Comparison of ENCODE assay signal across 1 cellular context in genomic region chr2:134371041-134371440, GRCh38.
TF ChIP-seq lines count a peak whose summit lies in the region.

No MANE protein-coding gene starts in this region.

TF ChIP-seq in IMR-90, 13 proteins besides CTCF, POLR2A, EP300 and RAD21:
- TF ChIP-seq BHLHE40 (IDR thresholded peaks at IDR 0.05; ENCODE audit: low read depth, low read length) (no peak), MAFK (IDR thresholded peaks at IDR 0.05; ENCODE audit: low read depth, low read length) (no peak), MAZ (IDR thresholded peaks at IDR 0.05; ENCODE audit: borderline replicate concordance, low read depth, low read length) (no peak), CHD1 (IDR thresholded peaks at IDR 0.05; ENCODE audit: low read depth, low read length) (no peak), RFX5 (IDR thresholded peaks at IDR 0.05; ENCODE audit: low read depth, low read length) (no peak), MXI1 (IDR thresholded peaks at IDR 0.05; ENCODE audit: borderline replicate concordance, low read depth, low read length) (no peak), FOS (IDR thresholded peaks at IDR 0.05; ENCODE audit: low read depth, low read length) (no peak), ELK1 (IDR thresholded peaks at IDR 0.05; ENCODE audit: borderline replicate concordance, low read depth, low read length) (no peak), NFE2L2 (IDR thresholded peaks at IDR 0.05; ENCODE audit: low read depth, low read length) (no peak), SMC3 (IDR thresholded peaks at IDR 0.05; ENCODE audit: low read depth, low read length) (no peak), CEBPB (IDR thresholded peaks at IDR 0.05; ENCODE audit: low read depth, low read length) (no peak), RCOR1 (IDR thresholded peaks at IDR 0.05; ENCODE audit: insufficient replicate concordance, low read length) (no peak)
- TF ChIP-seq, protein P1, sequence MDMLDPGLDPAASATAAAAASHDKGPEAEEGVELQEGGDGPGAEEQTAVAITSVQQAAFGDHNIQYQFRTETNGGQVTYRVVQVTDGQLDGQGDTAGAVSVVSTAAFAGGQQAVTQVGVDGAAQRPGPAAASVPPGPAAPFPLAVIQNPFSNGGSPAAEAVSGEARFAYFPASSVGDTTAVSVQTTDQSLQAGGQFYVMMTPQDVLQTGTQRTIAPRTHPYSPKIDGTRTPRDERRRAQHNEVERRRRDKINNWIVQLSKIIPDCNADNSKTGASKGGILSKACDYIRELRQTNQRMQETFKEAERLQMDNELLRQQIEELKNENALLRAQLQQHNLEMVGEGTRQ (IDR thresholded peaks at IDR 0.05; ENCODE audit: low read depth, low read length) = no peak
